Comparison of ENCODE assay signal across 8 cellular contexts in the genomic region with DNA sequence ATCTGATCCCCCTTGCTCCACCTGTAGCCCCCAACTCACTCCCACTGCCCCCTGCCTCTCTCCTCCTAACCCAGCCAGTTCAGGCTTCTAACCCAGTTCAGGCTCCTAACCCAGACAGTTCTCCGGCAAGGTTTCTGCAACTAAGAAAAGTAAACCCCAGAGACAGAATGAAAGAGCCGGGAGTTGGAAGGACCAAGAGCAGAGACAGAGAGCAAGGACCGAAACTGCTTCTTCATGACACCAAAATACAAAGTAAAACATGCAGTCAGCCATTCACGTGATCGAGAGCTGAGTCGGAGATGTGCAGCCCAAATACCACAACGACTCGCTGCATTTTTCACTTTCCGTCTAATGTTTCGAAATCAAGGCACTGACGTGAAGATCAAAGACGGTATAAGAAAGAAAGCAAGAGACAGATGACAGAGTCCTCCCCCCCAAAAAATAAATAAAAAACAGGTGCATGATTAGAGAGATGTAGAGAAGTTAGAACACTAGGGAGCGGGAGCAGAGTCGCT. TPM values are rescaled to one million over a fixed set of nuclear protein-coding genes. Genes with fewer than 3 reads are reported as not detected.
A peak's percentile ranks its signal among the peaks of the same experiment; 100 is the strongest.
DNase-seq lines count a peak whose midpoint lies in the region; ATAC-seq, FAIRE-seq and TF ChIP-seq lines count a peak whose summit lies in the region.

No MANE protein-coding gene starts in this region.

- ATAC-seq in HG03378 (IDR thresholded peaks at IDR 0.05; ENCODE audit: unreplicated experiment), result peak; percentile 52

- H3K27me3 Mint-ChIP-seq in activated CD4-positive, alpha-beta memory T cell treated with anti-CD3 and anti-CD28 coated beads, Interleukin-2, amount 10 ng/mL, durations not matched to agents 7 days and 5 days, result no peaks in the 10 kb centered on the region
- H3K27me3 Mint-ChIP-seq in glutamatergic neuron (ENCODE audit: unreplicated experiment), result peaks cover 13% of the 10 kb centered on the region

- POLR2A ChIA-PET in activated CD4-positive, alpha-beta memory T cell treated with anti-CD3 and anti-CD28 coated beads, Interleukin-2, amount 10 ng/mL, durations not matched to agents 7 days and 5 days (lab: Charles Lee), result interaction anchor here (0.9 to 31.5 kb wide), 18 partner anchors 10 to 1108 kb away, joined by 3 to 1195 read pairs (median 6); a partner anchor contains a TSS

- H3K9me3 Mint-ChIP-seq in activated CD4-positive, alpha-beta memory T cell treated with anti-CD3 and anti-CD28 coated beads, Interleukin-2, amount 10 ng/mL, durations not matched to agents 7 days and 5 days, result no peaks in the 10 kb centered on the region
- peaks cover 6% of the 10 kb centered on the region for H3K9me3 Mint-ChIP-seq in glutamatergic neuron (ENCODE audit: unreplicated experiment)

- peaks cover 61% of the 10 kb centered on the region for H3K4me1 Mint-ChIP-seq in activated CD4-positive, alpha-beta memory T cell treated with anti-CD3 and anti-CD28 coated beads, Interleukin-2, amount 10 ng/mL, durations not matched to agents 7 days and 5 days
- H3K4me1 Mint-ChIP-seq in glutamatergic neuron (ENCODE audit: low read depth, unreplicated experiment), result peaks cover 11% of the 10 kb centered on the region

- H3K27ac Mint-ChIP-seq in activated CD4-positive, alpha-beta memory T cell treated with anti-CD3 and anti-CD28 coated beads, Interleukin-2, amount 10 ng/mL, durations not matched to agents 7 days and 5 days, result peak overlapping the region; percentile 85
- no peak overlapping the region for H3K27ac Mint-ChIP-seq in glutamatergic neuron (ENCODE audit: unreplicated experiment)

- peak overlapping the region; percentile 89 for H3K4me3 Mint-ChIP-seq in activated CD4-positive, alpha-beta memory T cell treated with anti-CD3 and anti-CD28 coated beads, Interleukin-2, amount 10 ng/mL, durations not matched to agents 7 days and 5 days
- H3K4me3 Mint-ChIP-seq in glutamatergic neuron (ENCODE audit: unreplicated experiment), result peak overlapping the region; percentile 86

- no peak for TF ChIP-seq CTCF in glutamatergic neuron (IDR thresholded peaks at IDR 0.05; ENCODE audit: partially characterized antibody, unreplicated experiment)

- FAIRE-seq in GM19239 (lab: Jason Lieb, UNC), result peak; percentile 99

- CTCF ChIA-PET in activated CD4-positive, alpha-beta memory T cell treated with anti-CD3 and anti-CD28 coated beads, Interleukin-2, amount 10 ng/mL, durations not matched to agents 7 days and 5 days (lab: Charles Lee), result interaction anchor here (1.0 to 9.2 kb wide), 12 partner anchors 9 to 179 kb away, joined by 3 to 170 read pairs (median 4); no protein-coding TSS in a partner anchor

- DNase-seq in GM19239 (ENCODE audit: insufficient read length, low spot score) (peak; percentile 64), glutamatergic neuron (no peak), HuH-7 (ENCODE audit: low spot score) (no peak), NCI-H69 (lab: John Stamatoyannopoulos, UW) (no peak), occipital lobe (lab: John Stamatoyannopoulos, UW) (no peak)
- DNase-seq in activated CD4-positive, alpha-beta memory T cell treated with anti-CD3 and anti-CD28 coated beads, Interleukin-2, amount 10 ng/mL, durations not matched to agents 7 days and 5 days, result peak; percentile 76
- DNase-seq in stimulated activated CD4-positive, alpha-beta T cell treated with anti-CD3 and anti-CD28 coated beads, TNF-alpha, amount 100 ng/mL, for 24 hours (ENCODE audit: low read depth in 3 of 3), result peak; percentile 36 to 67 (median 60)

- peaks cover 80% of the 10 kb centered on the region for H3K36me3 Mint-ChIP-seq in activated CD4-positive, alpha-beta memory T cell treated with anti-CD3 and anti-CD28 coated beads, Interleukin-2, amount 10 ng/mL, durations not matched to agents 7 days and 5 days (ENCODE audit: low read depth)
- H3K36me3 Mint-ChIP-seq in glutamatergic neuron (ENCODE audit: unreplicated experiment), result no peaks in the 10 kb centered on the region

RNA-seq across cellular contexts. Expression of a gene that starts 0.8 kb away (rescaled TPM):
- 100 to 1,000 TPM; 286 to 291 TPM for total RNA-seq in activated CD4-positive, alpha-beta memory T cell treated with anti-CD3 and anti-CD28 coated beads, Interleukin-2, amount 10 ng/mL, durations not matched to agents 7 days and 5 days
- 5.8 TPM for total RNA-seq in glutamatergic neuron (ENCODE audit: unreplicated experiment)
- 6.7 TPM for total RNA-seq in occipital lobe

RNA-seq across cellular contexts. Expression of a gene that starts 57.8 kb away (rescaled TPM):
- total RNA-seq in activated CD4-positive, alpha-beta memory T cell treated with anti-CD3 and anti-CD28 coated beads, Interleukin-2, amount 10 ng/mL, durations not matched to agents 7 days and 5 days, result 1 to 10 TPM; 1.9 to 2.2 TPM
- total RNA-seq in glutamatergic neuron (ENCODE audit: unreplicated experiment), result 0.32 TPM
- 0.47 TPM for total RNA-seq in occipital lobe

Comparison
In these comparisons a context has a peak if more than half of its experiments do, and no peak if none do; other contexts are left out.
1. DNase-seq: peak in GM19239 (single experiment), activated CD4-positive, alpha-beta memory T cell treated with anti-CD3 and anti-CD28 coated beads, Interleukin-2, amount 10 ng/mL, durations not matched to agents 7 days and 5 days (single experiment) and stimulated activated CD4-positive, alpha-beta T cell treated with anti-CD3 and anti-CD28 coated beads, TNF-alpha, amount 100 ng/mL, for 24 hours (3 of 3); none in glutamatergic neuron (single experiment), HuH-7 (single experiment), NCI-H69 (single experiment) and occipital lobe (single experiment).
2. RNA of a gene that starts 0.8 kb away (total RNA-seq): 286 to 291 TPM in activated CD4-positive, alpha-beta memory T cell treated with anti-CD3 and anti-CD28 coated beads, Interleukin-2, amount 10 ng/mL, durations not matched to agents 7 days and 5 days; 6.7 TPM in occipital lobe (single experiment) and 5.8 TPM in glutamatergic neuron (single experiment); every median in the first group is over 10 times any median in the second.